ENCODE assay signal across 8 cellular contexts in the genomic region with DNA sequence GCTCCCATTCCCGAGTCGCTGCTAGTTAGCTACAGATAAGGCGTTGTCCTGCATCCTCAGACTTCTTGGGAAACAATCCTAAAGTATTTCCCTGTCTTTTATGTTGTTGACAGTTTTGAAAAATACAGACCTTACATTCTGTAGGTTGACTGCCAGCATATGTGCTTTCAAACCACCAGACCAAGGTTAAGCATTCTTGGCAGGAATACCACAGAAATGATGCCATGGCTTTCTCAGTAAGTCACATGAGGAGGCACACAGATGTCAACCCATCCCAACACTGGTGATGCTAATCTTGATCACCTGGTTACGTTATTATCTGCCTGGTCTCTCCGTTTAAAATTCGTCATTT.
DNase-seq lines count a peak whose midpoint lies in the region; ATAC-seq and TF ChIP-seq lines count a peak whose summit lies in the region.

No MANE protein-coding gene starts in this region.

- H3K4me1 ChIP-seq in HEK293 (ENCODE audit: control insufficient read depth, insufficient read depth, low read length) = 0 out of 2 replicates have a peak, but pooled peaks cover 2% of the 10 kb centered on the region

- DNase-seq in WERI-Rb-1 = no peak
- peak; percentile 43 for DNase-seq in hepatic stellate cell (ENCODE audit: low spot score)
- DNase-seq in stimulated activated effector memory CD8-positive, alpha-beta T cell treated with anti-CD3 and anti-CD28 coated beads, Interleukin-12 subunit alpha, Interleukin-12 subunit beta, amount 100 ng/mL, for 72 hours (ENCODE audit: low spot score in 2 of 2) = no peak
- DNase-seq in GM10266 (ENCODE audit: extremely low spot score) = no peak
- DNase-seq in iPS-NIHi11 (ENCODE audit: low spot score) = no peak
- no peak for DNase-seq in Ammon's horn (ENCODE audit: low spot score)

- H3K9me3 ChIP-seq in HEK293 (ENCODE audit: control insufficient read depth, insufficient read depth, low read depth, low read length) (no peaks in the 10 kb centered on the region), WERI-Rb-1 (ENCODE audit: severe bottlenecking) (no peaks in the 10 kb centered on the region)

- H3K9me3 Mint-ChIP-seq in stimulated activated effector memory CD8-positive, alpha-beta T cell treated with anti-CD3 and anti-CD28 coated beads, Interleukin-12 subunit alpha, Interleukin-12 subunit beta, amount 100 ng/mL, for 72 hours = no peaks in the 10 kb centered on the region

- peaks cover 20% of the 10 kb centered on the region for H3K4me1 Mint-ChIP-seq in stimulated activated effector memory CD8-positive, alpha-beta T cell treated with anti-CD3 and anti-CD28 coated beads, Interleukin-12 subunit alpha, Interleukin-12 subunit beta, amount 100 ng/mL, for 72 hours

- TF ChIP-seq CTCF in HEK293 (tag by site-specific recombination; IDR thresholded peaks at IDR 0.05) (no peak), WERI-Rb-1 (IDR thresholded peaks at IDR 0.05; ENCODE audit: low read depth, low read length) (no peak), GM10266 (IDR thresholded peaks at IDR 0.05; ENCODE audit: control insufficient read depth, insufficient read depth, low read depth, missing control alignments) (no peak)

- CTCF ChIA-PET in HEK293 (lab: Yijun Ruan, JAX) = interaction anchor here (0.6 to 1.2 kb wide), 3 partner anchors 67 to 501 kb away, joined by 3 to 7 read pairs (median 3); no protein-coding TSS in a partner anchor

- no peak for ATAC-seq in stimulated activated effector memory CD8-positive, alpha-beta T cell treated with anti-CD3 and anti-CD28 coated beads, Interleukin-12 subunit alpha, Interleukin-12 subunit beta, amount 100 ng/mL, for 72 hours
- ATAC-seq in HG03521 (IDR thresholded peaks at IDR 0.05; ENCODE audit: unreplicated experiment) = no peak

- H3K27ac Mint-ChIP-seq in stimulated activated effector memory CD8-positive, alpha-beta T cell treated with anti-CD3 and anti-CD28 coated beads, Interleukin-12 subunit alpha, Interleukin-12 subunit beta, amount 100 ng/mL, for 72 hours = peak overlapping the region; percentile 95

- H3K27ac ChIP-seq in HEK293 (ENCODE audit: extremely low read depth, low read depth, low read length) (peak overlapping the region; percentile 70; the same call in 1 of the 2 replicates), WERI-Rb-1 (peak overlapping the region; percentile 74)

- peak overlapping the region; percentile 97 for H3K4me3 Mint-ChIP-seq in stimulated activated effector memory CD8-positive, alpha-beta T cell treated with anti-CD3 and anti-CD28 coated beads, Interleukin-12 subunit alpha, Interleukin-12 subunit beta, amount 100 ng/mL, for 72 hours

- POLR2A ChIA-PET in HEK293 (lab: Yijun Ruan, JAX) = interaction anchor here (0.6 to 3.0 kb wide), 5 partner anchors 9 to 158 kb away, joined by 3 to 20 read pairs (median 3); partner anchors contain the start of gene SPTAN1

- H3K36me3 Mint-ChIP-seq in stimulated activated effector memory CD8-positive, alpha-beta T cell treated with anti-CD3 and anti-CD28 coated beads, Interleukin-12 subunit alpha, Interleukin-12 subunit beta, amount 100 ng/mL, for 72 hours = peaks cover 58% of the 10 kb centered on the region

- no peaks in the 10 kb centered on the region for H3K27me3 ChIP-seq in WERI-Rb-1 (ENCODE audit: insufficient read depth, low read depth, severe bottlenecking)

- peaks cover 6 to 38% of the 10 kb centered on the region in 2 experiments; a peak in 2 of 3 replicates for H3K36me3 ChIP-seq in HEK293 (ENCODE audit: control insufficient read depth in 2 of 2, insufficient read depth in 1 of 2, low read length in 2 of 2)
- peaks cover 34% of the 10 kb centered on the region for H3K36me3 ChIP-seq in WERI-Rb-1

- H3K4me3 ChIP-seq in HEK293 (ENCODE audit: low read depth, low read length) (peak overlapping the region; percentile 93), WERI-Rb-1 (ENCODE audit: low read depth, low read length) (peak overlapping the region; percentile 82)

TF ChIP-seq in HEK293, 187 proteins besides CTCF, POLR2A, EP300 and RAD21:
- TF ChIP-seq ZNF548 (tag by site-specific recombination; IDR thresholded peaks at IDR 0.05) = no peak
- TF ChIP-seq, protein P1, sequence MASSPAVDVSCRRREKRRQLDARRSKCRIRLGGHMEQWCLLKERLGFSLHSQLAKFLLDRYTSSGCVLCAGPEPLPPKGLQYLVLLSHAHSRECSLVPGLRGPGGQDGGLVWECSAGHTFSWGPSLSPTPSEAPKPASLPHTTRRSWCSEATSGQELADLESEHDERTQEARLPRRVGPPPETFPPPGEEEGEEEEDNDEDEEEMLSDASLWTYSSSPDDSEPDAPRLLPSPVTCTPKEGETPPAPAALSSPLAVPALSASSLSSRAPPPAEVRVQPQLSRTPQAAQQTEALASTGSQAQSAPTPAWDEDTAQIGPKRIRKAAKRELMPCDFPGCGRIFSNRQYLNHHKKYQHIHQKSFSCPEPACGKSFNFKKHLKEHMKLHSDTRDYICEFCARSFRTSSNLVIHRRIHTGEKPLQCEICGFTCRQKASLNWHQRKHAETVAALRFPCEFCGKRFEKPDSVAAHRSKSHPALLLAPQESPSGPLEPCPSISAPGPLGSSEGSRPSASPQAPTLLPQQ (tag by site-specific recombination; IDR thresholded peaks at IDR 0.05) = no peak
- no peak for TF ChIP-seq PBX3 (CRISPR knock-in tag; IDR thresholded peaks at IDR 0.05)
- TF ChIP-seq ZNF366 (tag by site-specific recombination; conservative IDR thresholded peaks at IDR 0.05) = no peak
- TF ChIP-seq SCRT2 (tag by site-specific recombination; IDR thresholded peaks at IDR 0.05) = no peak
- no peak for TF ChIP-seq ZNF610 (tag by site-specific recombination; IDR thresholded peaks at IDR 0.05; ENCODE audit: borderline replicate concordance)
- TF ChIP-seq ZNF114 (tag by site-specific recombination; IDR thresholded peaks at IDR 0.05) = no peak
- no peak for TF ChIP-seq SP7 (tag by site-specific recombination; IDR thresholded peaks at IDR 0.05)
- TF ChIP-seq PRDM6 (tag by site-specific recombination; IDR thresholded peaks at IDR 0.05) = no peak
- no peak for TF ChIP-seq ZBTB20 (tag by site-specific recombination; IDR thresholded peaks at IDR 0.05)
- TF ChIP-seq ZNF76 (tag by site-specific recombination; IDR thresholded peaks at IDR 0.05; ENCODE audit: borderline replicate concordance, low read depth) = no peak
- TF ChIP-seq, protein P2, sequence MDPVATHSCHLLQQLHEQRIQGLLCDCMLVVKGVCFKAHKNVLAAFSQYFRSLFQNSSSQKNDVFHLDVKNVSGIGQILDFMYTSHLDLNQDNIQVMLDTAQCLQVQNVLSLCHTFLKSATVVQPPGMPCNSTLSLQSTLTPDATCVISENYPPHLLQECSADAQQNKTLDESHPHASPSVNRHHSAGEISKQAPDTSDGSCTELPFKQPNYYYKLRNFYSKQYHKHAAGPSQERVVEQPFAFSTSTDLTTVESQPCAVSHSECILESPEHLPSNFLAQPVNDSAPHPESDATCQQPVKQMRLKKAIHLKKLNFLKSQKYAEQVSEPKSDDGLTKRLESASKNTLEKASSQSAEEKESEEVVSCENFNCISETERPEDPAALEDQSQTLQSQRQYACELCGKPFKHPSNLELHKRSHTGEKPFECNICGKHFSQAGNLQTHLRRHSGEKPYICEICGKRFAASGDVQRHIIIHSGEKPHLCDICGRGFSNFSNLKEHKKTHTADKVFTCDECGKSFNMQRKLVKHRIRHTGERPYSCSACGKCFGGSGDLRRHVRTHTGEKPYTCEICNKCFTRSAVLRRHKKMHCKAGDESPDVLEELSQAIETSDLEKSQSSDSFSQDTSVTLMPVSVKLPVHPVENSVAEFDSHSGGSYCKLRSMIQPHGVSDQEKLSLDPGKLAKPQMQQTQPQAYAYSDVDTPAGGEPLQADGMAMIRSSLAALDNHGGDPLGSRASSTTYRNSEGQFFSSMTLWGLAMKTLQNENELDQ (tag by site-specific recombination; IDR thresholded peaks at IDR 0.05; ENCODE audit: low read depth) = no peak
- no peak for TF ChIP-seq ZEB2 (tag by site-specific recombination; IDR thresholded peaks at IDR 0.05)
